Comparison of ENCODE assay signal across 10 cellular contexts in genomic region chr2:41933585-41934322, GRCh38.
A peak's percentile ranks its signal among the peaks of the same experiment; 100 is the strongest.
DNase-seq lines count a peak whose midpoint lies in the region; ATAC-seq, FAIRE-seq and TF ChIP-seq lines count a peak whose summit lies in the region.
"Had no signal": no experiment of that assay in that cellular context is flagged by ENCODE, and none has a peak within 500 bp of the region (broad histone marks: within the 10 kb centered on the region; RNA-seq: fewer than 3 reads in every experiment).

No MANE protein-coding gene starts in this region.

- CTCF ChIA-PET in A549 (lab: Yijun Ruan, JAX), result interaction anchor here (0.8 to 7.0 kb wide), 6 partner anchors 44 to 153 kb away, joined by 3 to 26 read pairs (median 8); no protein-coding TSS in a partner anchor

- no peaks in the 10 kb centered on the region for H3K36me3 ChIP-seq in MG63
- no peaks in the 10 kb centered on the region for H3K36me3 ChIP-seq in mucosa of descending colon (ENCODE audit: low read depth)

- WGBS in A549 (ENCODE audit: missing lambda C conversion rate), result 48% methylated on average over 8 of the region's 8 CpGs

- peak overlapping the region; percentile 57 for H3K4me2 ChIP-seq in A549

- H3K4me1 ChIP-seq in A549 (peaks cover 88% of the 10 kb centered on the region), mucosa of descending colon (ENCODE audit: low read depth) (no peaks in the 10 kb centered on the region)
- H3K4me1 ChIP-seq: foreskin keratinocyte had no signal

- TF ChIP-seq CTCF in A549 (IDR thresholded peaks at IDR 0.05), result no peak
- TF ChIP-seq CTCF in mucosa of descending colon (IDR thresholded peaks at IDR 0.05), result no peak

- FAIRE-seq in A549 (lab: Jason Lieb, UNC), result peak; percentile 36

- intact Hi-C loops in mucosa of descending colon (cut with DNase I, micrococcal nuclease), result no loop called here

- TF ChIP-seq RAD21 in A549 (conservative IDR thresholded peaks at IDR 0.05 in 1 of 2, IDR thresholded peaks at IDR 0.05 in 1 of 2), result peak in 1 of 2 experiments; percentile 34; a peak in 1 of 5 replicates

- H3K27me3 ChIP-seq in MG63, result no peaks in the 10 kb centered on the region
- H3K27me3 ChIP-seq: foreskin keratinocyte had no signal

- ATAC-seq in A549, result peak; percentile 74 to 75
- peak; percentile 49 for ATAC-seq in mucosa of descending colon
- ATAC-seq: foreskin keratinocyte had no signal

- DNase-seq in A549 (ENCODE audit: low read depth in 1 of 2, low spot score in 1 of 2) (peak; percentile 79 to 88), MG63 (peak; percentile 74), dedifferentiated amniotic fluid mesenchymal stem cell (ENCODE audit: extremely low spot score) (peak; percentile 76), mucosa of descending colon (peak in 1 of 3 donors; percentile 25), retina (no peak), NOMO-1 treated with dmso at 0.1 percent for 144 hours (lab: John Stamatoyannopoulos, UW; ENCODE audit: unreplicated experiment) (no peak), T-helper 1 cell (no peak)
- no peak for DNase-seq in activated CD4-positive, CD25-positive, alpha-beta regulatory T cell treated with anti-CD3 and anti-CD28 coated beads, Interleukin-2, amount 50 U/mL, for 72 hours
- DNase-seq: NCI-H446 had no signal

- H3K4me3 ChIP-seq in A549, result no peak overlapping the region
- no peak overlapping the region for H3K4me3 ChIP-seq in MG63
- no peak overlapping the region for H3K4me3 ChIP-seq in mucosa of descending colon

- POLR2A ChIA-PET in A549 (lab: Yijun Ruan, JAX), result interaction anchor here (1.9 kb wide), 1 partner anchor 114 kb away, joined by 9 read pairs; the partner anchor contains the start of gene PKDCC

- TF ChIP-seq POLR2A in A549 (IDR thresholded peaks at IDR 0.05; ENCODE audit: low read length), result no peak

- H3K27ac ChIP-seq in A549, result peak overlapping the region; percentile 74 to 91
- H3K27ac ChIP-seq: foreskin keratinocyte had no signal

- TF ChIP-seq EP300 in A549 (IDR thresholded peaks at IDR 0.05), result peak; percentile 79 to 93; a peak in 4 of 5 replicates

- H3K9me3 ChIP-seq in A549 (no peaks in the 10 kb centered on the region), MG63 (no peaks in the 10 kb centered on the region), mucosa of descending colon (no peaks in the 10 kb centered on the region)

TF ChIP-seq in A549, 52 proteins besides CTCF, POLR2A, EP300 and RAD21:
- TF ChIP-seq CEBPB (IDR thresholded peaks at IDR 0.05) (peak; percentile 70 to 90; a peak in 3 of 4 replicates), HEYL (CRISPR knock-in tag; IDR thresholded peaks at IDR 0.05) (no peak), SREBF2 (IDR thresholded peaks at IDR 0.05) (no peak), HOXB5 (CRISPR knock-in tag; IDR thresholded peaks at IDR 0.05) (peak; percentile 27; the same call in 1 of the 2 replicates), JUNB (IDR thresholded peaks at IDR 0.05) (peak; percentile 92), FOSL2 (IDR thresholded peaks at IDR 0.05) (peak; percentile 90), FOSL2 (CRISPR knock-in tag; IDR thresholded peaks at IDR 0.05) (peak; percentile 88), MAX (IDR thresholded peaks at IDR 0.05) (peak; percentile 68), HES2 (IDR thresholded peaks at IDR 0.05) (0 out of 2 replicates have a peak, but pooled peaks have one; percentile 36), HOXB13 (CRISPR knock-in tag; IDR thresholded peaks at IDR 0.05; ENCODE audit: low read depth) (peak; percentile 63; the same call in 1 of the 2 replicates), MAFK (IDR thresholded peaks at IDR 0.05; ENCODE audit: partially characterized antibody) (peak; percentile 100), ZC3H11A (IDR thresholded peaks at IDR 0.05) (no peak), RFX5 (IDR thresholded peaks at IDR 0.05) (no peak), BCL3 (IDR thresholded peaks at IDR 0.05) (peak; percentile 73; the same call in 1 of the 3 replicates), JUN (IDR thresholded peaks at IDR 0.05) (peak; percentile 90 to 92; a peak in 3 of 5 replicates), HMGXB4 (CRISPR knock-in tag; IDR thresholded peaks at IDR 0.05; ENCODE audit: borderline replicate concordance) (no peak), GATA3 (IDR thresholded peaks at IDR 0.05; ENCODE audit: borderline replicate concordance) (peak; percentile 63; the same call in 1 of the 2 replicates), NFE2L2 (conservative IDR thresholded peaks at IDR 0.05; ENCODE audit: low read length) (peak; percentile 73)

Comparison
In these comparisons a context has a peak if more than half of its experiments do, and no peak if none do; other contexts are left out.
1. DNase-seq: peak in A549 (2 of 2), MG63 (single experiment) and dedifferentiated amniotic fluid mesenchymal stem cell (single experiment); none in activated CD4-positive, CD25-positive, alpha-beta regulatory T cell treated with anti-CD3 and anti-CD28 coated beads, Interleukin-2, amount 50 U/mL, for 72 hours (single experiment), retina (single experiment), NOMO-1 treated with dmso at 0.1 percent for 144 hours (single experiment) and T-helper 1 cell (0 of 5).